33 cellular contexts compared by ENCODE assay signal in the genomic region with DNA sequence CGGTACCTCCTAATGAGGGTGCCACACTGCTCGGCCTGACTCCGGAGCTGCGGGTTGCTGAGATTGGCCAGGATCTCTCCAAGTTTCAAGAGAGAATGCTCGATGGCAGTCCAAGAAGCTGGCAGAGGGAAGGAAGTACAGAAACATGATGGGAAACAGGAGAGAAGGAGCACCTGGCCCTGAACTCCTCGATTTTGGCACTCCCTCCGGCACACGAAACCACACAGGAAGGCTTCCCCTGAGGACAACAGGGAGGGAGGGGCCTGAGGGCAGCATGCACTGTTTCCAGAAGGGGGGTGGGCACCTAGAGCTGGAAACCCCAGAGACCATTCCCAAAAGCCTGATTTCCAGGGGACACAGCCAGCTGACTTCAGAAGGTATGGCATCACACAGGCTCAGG. TPM values are rescaled to one million over a fixed set of nuclear protein-coding genes. Genes with fewer than 3 reads are reported as not detected.
A peak's percentile ranks its signal among the peaks of the same experiment; 100 is the strongest.
DNase-seq lines count a peak whose midpoint lies in the region; ATAC-seq, FAIRE-seq and TF ChIP-seq lines count a peak whose summit lies in the region.
"Had no signal": no experiment of that assay in that cellular context is flagged by ENCODE, and none has a peak within 500 bp of the region (broad histone marks: within the 10 kb centered on the region; RNA-seq: fewer than 3 reads in every experiment).

No MANE protein-coding gene starts in this region.

- no peak overlapping the region for H3K4me3 ChIP-seq in K562
- no peak overlapping the region for H3K4me3 ChIP-seq in gastroesophageal sphincter
- H3K4me3 ChIP-seq in gastrocnemius medialis: no peak overlapping the region
- H3K4me3 ChIP-seq in uterus: no peak overlapping the region
- H3K4me3 ChIP-seq: A549, SJSA1 had no signal

- 92% methylated on average over 7 of the region's 8 CpGs for WGBS in K562 (ENCODE audit: insufficient coverage, low coverage, missing lambda C conversion rate)
- WGBS in gastroesophageal sphincter (ENCODE audit: low coverage in 1 of 2), 2 donors: 64 to 78% methylated on average over 2 to 4 of the region's 8 CpGs

- BruUV-seq in K562 (replicated peaks; lab: Mats Ljungman, UMichigan): no TSS peak

- POLR2A ChIA-PET in K562 (lab: Yijun Ruan, JAX): interaction anchor here (1.4 kb wide), 1 partner anchor 16 kb away, joined by 3 read pairs; no protein-coding TSS in a partner anchor

- TF ChIP-seq POLR2A in K562 (conservative IDR thresholded peaks at IDR 0.05) (no peak), gastroesophageal sphincter (IDR thresholded peaks at IDR 0.05) (no peak), gastrocnemius medialis (IDR thresholded peaks at IDR 0.05) (no peak), uterus (IDR thresholded peaks at IDR 0.05) (no peak)

- no peaks in the 10 kb centered on the region for H3K9me1 ChIP-seq in K562 (ENCODE audit: control insufficient read depth, insufficient read depth, low read length)

- DNase-seq in K562 (ENCODE audit: extremely low read depth in 1 of 4, low spot score in 3 of 4) (no peak), gastrocnemius medialis (no peak), uterus (no peak), activated gamma-delta T cell (lab: John Stamatoyannopoulos, UW) (no peak)
- DNase-seq: AML-193; C1 segment of cervical spinal cord; Caco-2; CD4-positive, alpha-beta memory T cell; DMS 273 treated with DMSO at 0.1 percent for 48 hours; DMS79 treated with DMSO at 0.1 percent for 48 hours; GF-D8; KBM-7; MV-4-11; NCI-H1105 treated with DMSO at 0.1 percent for 48 hours; NCI-H146; NCI-H1930; NCI-H2107; NCI-H446; NCI-H526; NCI-H82; NK-92 treated with Interleukin-12 subunit alpha and Interleukin-12 subunit beta, amount 100 ng/mL, for 24 hours; PC-3; Right ventricle myocardium superior had no signal

- no peak overlapping the region for H2AFZ ChIP-seq in K562 (ENCODE audit: low read depth, low read length)

- H3K4me1 ChIP-seq in K562 (replicated peaks in 1 of 2; ENCODE audit: control insufficient read depth in 2 of 2, insufficient read depth in 2 of 2, low read length in 2 of 2) (peaks cover 0 to 4% of the 10 kb centered on the region in 2 experiments; a peak in 1 of 5 replicates), gastroesophageal sphincter (peaks cover 1 to 55% (median 10%) of the 10 kb centered on the region in 3 donors), gastrocnemius medialis (peaks cover 24 to 39% of the 10 kb centered on the region in 2 donors), uterus (no peaks in the 10 kb centered on the region)
- H3K4me1 ChIP-seq: A549, Caco-2 had no signal

- no peak for FAIRE-seq in K562 (lab: Jason Lieb, UNC)
- FAIRE-seq: GM12891, GM19239, H54, HTR-8/SVneo had no signal

- no peaks in the 10 kb centered on the region for H4K20me1 ChIP-seq in K562 (replicated peaks; ENCODE audit: control insufficient read depth, insufficient read depth, low read length)

- TF ChIP-seq EP300 in K562 (IDR thresholded peaks at IDR 0.05; ENCODE audit: low read length) (no peak), gastroesophageal sphincter (IDR thresholded peaks at IDR 0.05) (no peak)

- H3K36me3 ChIP-seq in K562 (ENCODE audit: control insufficient read depth, insufficient read depth, low read length) (peaks cover 78% of the 10 kb centered on the region), gastroesophageal sphincter (peaks cover 0 to 82% of the 10 kb centered on the region in 2 donors), gastrocnemius medialis (peaks cover 0 to 77% of the 10 kb centered on the region in 2 donors), uterus (no peaks in the 10 kb centered on the region)

- no peak overlapping the region for H3K27ac ChIP-seq in K562 (ENCODE audit: extremely low read depth, low read depth, low read length)
- peak overlapping the region in 3 of 4 donors; percentile 67 to 86 (median 81) for H3K27ac ChIP-seq in gastroesophageal sphincter
- H3K27ac ChIP-seq in gastrocnemius medialis: peak overlapping the region; percentile 84 to 91 (median 86)
- H3K27ac ChIP-seq in uterus: peak overlapping the region; percentile 43 to 57
- H3K27ac ChIP-seq: A549, SJSA1 had no signal

- H3K27me3 ChIP-seq in K562 (ENCODE audit: control insufficient read depth in 2 of 2, insufficient read depth in 2 of 2, low read length in 2 of 2) (no peaks in the 10 kb centered on the region), gastroesophageal sphincter (no peaks in the 10 kb centered on the region), gastrocnemius medialis (no peaks in the 10 kb centered on the region), uterus (no peaks in the 10 kb centered on the region)
- H3K27me3 ChIP-seq: SJSA1 had no signal

- CTCF ChIA-PET in K562 (lab: Yijun Ruan, JAX; ENCODE audit: low intra/inter-chr PET ratio): no interaction called here

- TF ChIP-seq CTCF in K562 (IDR thresholded peaks at IDR 0.05 in 2 of 3, conservative IDR thresholded peaks at IDR 0.05 in 1 of 3; ENCODE audit: insufficient read depth in 2 of 3, low read depth in 1 of 3, low read length in 3 of 3): no peak
- no peak for TF ChIP-seq CTCF in gastroesophageal sphincter (IDR thresholded peaks at IDR 0.05)
- no peak for TF ChIP-seq CTCF in gastrocnemius medialis (IDR thresholded peaks at IDR 0.05 in 4 of 5, conservative IDR thresholded peaks at IDR 0.05 in 1 of 5)
- no peak for TF ChIP-seq CTCF in uterus (IDR thresholded peaks at IDR 0.05)

- no peaks in the 10 kb centered on the region for H3K79me2 ChIP-seq in K562 (ENCODE audit: control insufficient read depth, insufficient read depth, low read length)

- intact Hi-C loops in K562 (cut with micrococcal nuclease) (no loop called here), gastrocnemius medialis (cut with DNase I; ENCODE audit: low total_unique reads) (no loop called here), uterus (cut with DNase I; ENCODE audit: low total_unique reads) (no loop called here)

- ATAC-seq in K562: no peak
- no peak for ATAC-seq in gastroesophageal sphincter
- ATAC-seq in gastrocnemius medialis: no peak
- no peak for ATAC-seq in GM21723 (IDR thresholded peaks at IDR 0.05; ENCODE audit: unreplicated experiment)
- ATAC-seq in HG02642 (IDR thresholded peaks at IDR 0.05; ENCODE audit: poor library complexity, unreplicated experiment): no peak
- ATAC-seq: A549, PC-3 had no signal

- H3K4me2 ChIP-seq in K562 (ENCODE audit: insufficient read depth, low read length): no peak overlapping the region
- H3K4me2 ChIP-seq: A549 had no signal

- no peak for TF ChIP-seq RAD21 in K562 (CRISPR knock-in tag; conservative IDR thresholded peaks at IDR 0.05 in 1 of 2, IDR thresholded peaks at IDR 0.05 in 1 of 2)

- in situ Hi-C loops in K562 (cut with MboI) (loop anchor here (5.0 kb wide), 1 partner anchor 49 kb away; no protein-coding TSS in a partner anchor), gastrocnemius medialis (cut with MboI; ENCODE audit: low sequenced_read_pairs in 4 of 4) (loop anchor here in 1 of 4 donors (25.0 kb wide), 1 partner anchor 129 kb away; no protein-coding TSS in a partner anchor)

- H3K9me3 ChIP-seq in K562 (replicated peaks; ENCODE audit: control insufficient read depth, insufficient read depth, low read depth, low read length): no peaks in the 10 kb centered on the region
- H3K9me3 ChIP-seq in gastroesophageal sphincter: no peaks in the 10 kb centered on the region
- no peaks in the 10 kb centered on the region for H3K9me3 ChIP-seq in gastrocnemius medialis
- no peaks in the 10 kb centered on the region for H3K9me3 ChIP-seq in uterus
- H3K9me3 ChIP-seq: A549, Caco-2, SJSA1 had no signal

- no peak overlapping the region for H3K9ac ChIP-seq in K562 (ENCODE audit: insufficient read depth in 1 of 2, low read depth in 2 of 2, low read length in 2 of 2)

RNA-seq across cellular contexts. Expression of a gene that starts 18.1 kb away (rescaled TPM):
- 0.23 TPM in 1 of 2 replicates, not detected in the other for total RNA-seq in K562 (2011; cell fraction: chromatin; rRNA removed; ENCODE audit: low replicate concordance)
- not detected in 2 replicates for total RNA-seq in K562 (2011; cell fraction: nucleolus; rRNA removed)
- not detected in 2 replicates for total RNA-seq in K562 (2011; cell fraction: nucleoplasm; rRNA removed)
- not detected in 2 replicates for total RNA-seq in K562 (2014; rRNA removed)
- not detected in 2 replicates for total RNA-seq in K562 (2014; rRNA removed; fragmentation: Illumina TruSeq; extraction: Trizol)
- total RNA-seq in K562 (2015; rRNA removed; fragmentation: Illumina TruSeq; extraction: Trizol): not detected in 2 replicates
- total RNA-seq in K562 (2021): not detected in 2 replicates
- not detected in 2 replicates for polyA plus RNA-seq in K562 (2011; rRNA removed)
- polyA plus RNA-seq in K562 (2011; cell fraction: cytosol; rRNA removed): not detected in 2 replicates
- polyA plus RNA-seq in K562 (2011; cell fraction: nucleus; rRNA removed): not detected in 2 replicates
- not detected in 2 replicates for polyA plus RNA-seq in K562 (2012)
- polyA plus RNA-seq in K562 (2014; fragmentation: Illumina TruSeq; extraction: Trizol): not detected in 2 replicates
- not detected for polyA plus RNA-seq in K562 (2014; fragmentation: Nextera tagmentation; extraction: Ambion mirVana)
- 0.19 TPM in 1 of 2 replicates, not detected in the other for polyA plus RNA-seq in K562 (2014; rRNA removed)
- polyA minus RNA-seq in K562 (2011; rRNA and poly(A)+ RNA removed): not detected in 2 replicates
- not detected in 2 replicates for polyA minus RNA-seq in K562 (2011; cell fraction: cytosol; rRNA and poly(A)+ RNA removed)
- not detected in 2 replicates for polyA minus RNA-seq in K562 (2011; cell fraction: nucleus; rRNA and poly(A)+ RNA removed)
- 1 to 10 TPM in 1 of 4 donors, not detected in 3; 9.3 TPM for total RNA-seq in gastroesophageal sphincter
- total RNA-seq in gastrocnemius medialis: 10 to 100 TPM; 11.4 to 20.6 (median 16.3) TPM
- 1 to 10 TPM in 1 of 4 donors, under 1 TPM in 1, not detected in 2; 0.29 to 5.0 TPM for total RNA-seq in uterus
- total RNA-seq: Caco-2; CD4-positive, alpha-beta memory T cell; Right ventricle myocardium superior; RPMI7951; SJSA1 had no signal
- polyA plus RNA-seq: A549; CD4-positive, alpha-beta memory T cell had no signal

RNA-seq across cellular contexts. Expression of a gene that starts 20.9 kb away (rescaled TPM):
- 361 and 745 TPM in 2 replicates for total RNA-seq in K562 (2011; cell fraction: chromatin; rRNA removed; ENCODE audit: low replicate concordance)
- 434 and 442 TPM in 2 replicates for total RNA-seq in K562 (2011; cell fraction: nucleolus; rRNA removed)
- 293 and 327 TPM in 2 replicates for total RNA-seq in K562 (2011; cell fraction: nucleoplasm; rRNA removed)
- 40.0 and 50.2 TPM in 2 replicates for total RNA-seq in K562 (2014; rRNA removed)
- total RNA-seq in K562 (2014; rRNA removed; fragmentation: Illumina TruSeq; extraction: Trizol): 40.3 and 48.9 TPM in 2 replicates
- 48.2 and 53.5 TPM in 2 replicates for total RNA-seq in K562 (2015; rRNA removed; fragmentation: Illumina TruSeq; extraction: Trizol)
- total RNA-seq in K562 (2021): 102 and 108 TPM in 2 replicates
- 76.3 and 110 TPM in 2 replicates for polyA plus RNA-seq in K562 (2011; rRNA removed)
- polyA plus RNA-seq in K562 (2011; cell fraction: cytosol; rRNA removed): 70.1 and 113 TPM in 2 replicates
- 331 and 574 TPM in 2 replicates for polyA plus RNA-seq in K562 (2011; cell fraction: nucleus; rRNA removed)
- polyA plus RNA-seq in K562 (2012): 97.7 and 114 TPM in 2 replicates
- polyA plus RNA-seq in K562 (2014; fragmentation: Illumina TruSeq; extraction: Trizol): 117 and 129 TPM in 2 replicates
- polyA plus RNA-seq in K562 (2014; fragmentation: Nextera tagmentation; extraction: Ambion mirVana): 1 to 10 TPM; 5.9 to 8.3 TPM
- 73.3 and 74.8 TPM in 2 replicates for polyA plus RNA-seq in K562 (2014; rRNA removed)
- 79.0 and 96.5 TPM in 2 replicates for polyA minus RNA-seq in K562 (2011; rRNA and poly(A)+ RNA removed)
- polyA minus RNA-seq in K562 (2011; cell fraction: cytosol; rRNA and poly(A)+ RNA removed): 80.5 and 119 TPM in 2 replicates
- polyA minus RNA-seq in K562 (2011; cell fraction: nucleus; rRNA and poly(A)+ RNA removed): 146 and 149 TPM in 2 replicates
- 10 to 100 TPM; 42.1 to 57.9 (median 50.3) TPM for total RNA-seq in gastroesophageal sphincter
- 100 to 1,000 TPM in 2 of 4 donors, 10 to 100 TPM in 2; 54.2 to 124 (median 93.9) TPM for total RNA-seq in gastrocnemius medialis
- total RNA-seq in uterus: 100 to 1,000 TPM in 1 of 4 donors, 10 to 100 TPM in 3; 17.6 to 111 (median 44.7) TPM

RNA-seq across cellular contexts. Expression of a gene that starts 29.4 kb away (rescaled TPM):
- total RNA-seq in K562 (2011; cell fraction: chromatin; rRNA removed; ENCODE audit: low replicate concordance): 10.8 and 15.6 TPM in 2 replicates
- 7.5 and 8.0 TPM in 2 replicates for total RNA-seq in K562 (2011; cell fraction: nucleolus; rRNA removed)
- total RNA-seq in K562 (2011; cell fraction: nucleoplasm; rRNA removed): 10.3 and 15.7 TPM in 2 replicates
- total RNA-seq in K562 (2014; rRNA removed) (13.8 and 18.9 TPM in 2 replicates), K562 (2014; rRNA removed; fragmentation: Illumina TruSeq; extraction: Trizol) (7.5 and 9.1 TPM in 2 replicates), K562 (2015; rRNA removed; fragmentation: Illumina TruSeq; extraction: Trizol) (12.2 and 13.2 TPM in 2 replicates), K562 (2021) (22.7 and 23.4 TPM in 2 replicates), gastroesophageal sphincter (100 to 1,000 TPM in 2 of 4 donors, 10 to 100 TPM in 2; 84.8 to 133 (median 102) TPM), gastrocnemius medialis (10 to 100 TPM; 42.2 to 71.6 (median 48.2) TPM), uterus (100 to 1,000 TPM in 1 of 4 donors, 10 to 100 TPM in 3; 19.7 to 124 (median 63.1) TPM)
- polyA plus RNA-seq in K562 (2011; rRNA removed) (8.3 and 9.3 TPM in 2 replicates), K562 (2014; fragmentation: Illumina TruSeq; extraction: Trizol) (19.7 and 21.6 TPM in 2 replicates), K562 (2014; fragmentation: Nextera tagmentation; extraction: Ambion mirVana) (under 1 TPM; 0.34 to 0.50 TPM), K562 (2014; rRNA removed) (12.7 and 13.8 TPM in 2 replicates)
- 7.8 and 12.5 TPM in 2 replicates for polyA plus RNA-seq in K562 (2011; cell fraction: cytosol; rRNA removed)
- 7.3 and 15.8 TPM in 2 replicates for polyA plus RNA-seq in K562 (2011; cell fraction: nucleus; rRNA removed)
- 20.0 TPM in 2 replicates for polyA plus RNA-seq in K562 (2012)
- 5.8 and 9.7 TPM in 2 replicates for polyA minus RNA-seq in K562 (2011; rRNA and poly(A)+ RNA removed)
- polyA minus RNA-seq in K562 (2011; cell fraction: cytosol; rRNA and poly(A)+ RNA removed): 6.3 and 7.9 TPM in 2 replicates
- polyA minus RNA-seq in K562 (2011; cell fraction: nucleus; rRNA and poly(A)+ RNA removed): 2.3 and 2.6 TPM in 2 replicates

RNA-seq across cellular contexts. Expression of a gene that starts 52.7 kb away (rescaled TPM):
- total RNA-seq in K562 (2011; cell fraction: chromatin; rRNA removed; ENCODE audit: low replicate concordance): 82.2 and 185 TPM in 2 replicates
- total RNA-seq in K562 (2011; cell fraction: nucleolus; rRNA removed): 141 and 157 TPM in 2 replicates
- 125 and 145 TPM in 2 replicates for total RNA-seq in K562 (2011; cell fraction: nucleoplasm; rRNA removed)
- total RNA-seq in K562 (2014; rRNA removed) (228 and 254 TPM in 2 replicates), K562 (2014; rRNA removed; fragmentation: Illumina TruSeq; extraction: Trizol) (109 and 120 TPM in 2 replicates), K562 (2015; rRNA removed; fragmentation: Illumina TruSeq; extraction: Trizol) (135 and 138 TPM in 2 replicates), K562 (2021) (232 and 251 TPM in 2 replicates), gastroesophageal sphincter (100 to 1,000 TPM in 1 of 4 donors, 10 to 100 TPM in 3; 65.1 to 105 (median 78.8) TPM), gastrocnemius medialis (100 to 1,000 TPM; 211 to 364 (median 329) TPM), uterus (100 to 1,000 TPM in 1 of 4 donors, 10 to 100 TPM in 3; 62.0 to 158 (median 84.7) TPM)
- polyA plus RNA-seq in K562 (2011; rRNA removed) (95.3 and 113 TPM in 2 replicates), K562 (2014; fragmentation: Illumina TruSeq; extraction: Trizol) (241 and 262 TPM in 2 replicates), K562 (2014; fragmentation: Nextera tagmentation; extraction: Ambion mirVana) (1 to 10 TPM; 2.0 to 2.8 TPM), K562 (2014; rRNA removed) (180 and 183 TPM in 2 replicates)
- 99.5 and 218 TPM in 2 replicates for polyA plus RNA-seq in K562 (2011; cell fraction: cytosol; rRNA removed)
- 118 and 158 TPM in 2 replicates for polyA plus RNA-seq in K562 (2011; cell fraction: nucleus; rRNA removed)
- polyA plus RNA-seq in K562 (2012): 209 and 221 TPM in 2 replicates
- 70.8 and 115 TPM in 2 replicates for polyA minus RNA-seq in K562 (2011; rRNA and poly(A)+ RNA removed)
- 65.7 and 104 TPM in 2 replicates for polyA minus RNA-seq in K562 (2011; cell fraction: cytosol; rRNA and poly(A)+ RNA removed)
- 34.9 and 40.7 TPM in 2 replicates for polyA minus RNA-seq in K562 (2011; cell fraction: nucleus; rRNA and poly(A)+ RNA removed)
